ENCODE assay signal across 8 cellular contexts in the genomic region with DNA sequence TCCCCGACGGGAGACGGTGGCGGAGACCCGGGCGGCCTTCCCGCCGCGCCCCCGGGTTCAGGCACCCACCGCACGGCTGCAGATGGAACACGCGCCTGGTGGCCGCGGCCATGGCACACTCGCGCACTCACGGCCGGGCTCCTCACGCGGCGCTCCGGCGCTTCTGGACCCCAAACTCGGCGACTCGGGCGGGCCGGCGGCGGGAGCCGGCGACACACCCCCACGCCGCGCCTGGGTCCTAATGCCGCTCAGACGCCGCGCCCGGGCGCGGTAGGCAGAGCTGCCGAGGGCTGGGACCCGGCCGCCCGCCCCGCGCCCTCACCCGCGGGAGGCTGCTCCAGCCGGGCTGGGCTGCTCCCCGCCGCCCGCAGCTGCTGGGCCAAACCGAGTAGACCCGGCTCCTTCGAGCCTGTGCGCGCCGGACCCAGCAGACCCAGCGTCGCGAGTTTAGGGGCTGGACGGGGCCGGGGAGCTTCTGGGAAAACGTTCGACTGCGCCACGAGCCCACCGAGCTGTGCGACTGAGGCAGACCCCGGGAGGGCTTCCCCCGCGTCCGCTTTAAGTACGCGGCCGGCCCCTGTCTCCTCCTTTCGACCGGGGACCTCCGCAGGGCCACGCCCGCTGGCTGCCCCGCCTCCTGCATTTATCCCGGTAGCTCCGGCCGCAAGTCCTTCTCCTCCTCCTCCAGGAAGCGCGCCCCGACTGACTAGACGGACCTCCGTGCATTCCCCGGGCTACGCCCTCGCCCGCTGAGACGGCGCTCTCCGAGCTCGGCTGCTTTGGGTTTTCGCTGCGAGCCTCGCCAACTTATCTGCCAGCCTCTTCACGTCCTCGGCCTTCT. TPM values are rescaled to one million over a fixed set of nuclear protein-coding genes. Genes with fewer than 3 reads are reported as not detected.
DNase-seq lines count a peak whose midpoint lies in the region; ATAC-seq and TF ChIP-seq lines count a peak whose summit lies in the region.

A gene (minus strand): TSS at position 165 of the 841 bp plus-strand sequence. CDS start 53 bp downstream, at position 112.

- H3K27me3 Mint-ChIP-seq in IgD-negative memory B cell = peaks cover 32% of the 10 kb centered on the region

- TF ChIP-seq CTCF in 22Rv1 (IDR thresholded peaks at IDR 0.05) = no peak
- TF ChIP-seq CTCF in GM12864 (IDR thresholded peaks at IDR 0.05; ENCODE audit: low read depth, low read length, missing control alignments) = no peak

- H3K4me3 Mint-ChIP-seq in IgD-negative memory B cell = peak within 1 kb of the TSS; percentile 85 to 97 (median 94)
- H3K4me3 Mint-ChIP-seq in stimulated activated effector memory CD8-positive, alpha-beta T cell treated with anti-CD3 and anti-CD28 coated beads, Interleukin-12 subunit alpha, Interleukin-12 subunit beta, amount 100 ng/mL, for 72 hours = peak within 1 kb of the TSS; percentile 87

- DNase-seq in GM12864 (ENCODE audit: low read depth) (no peak), SW480 (ENCODE audit: low spot score) (peak; percentile 84), cerebellum (ENCODE audit: low spot score) (peak; percentile 31), kidney glomerular epithelial cell (lab: John Stamatoyannopoulos, UW) (peak; percentile 45)
- DNase-seq in stimulated activated effector memory CD8-positive, alpha-beta T cell treated with anti-CD3 and anti-CD28 coated beads, Interleukin-12 subunit alpha, Interleukin-12 subunit beta, amount 100 ng/mL, for 72 hours (ENCODE audit: low spot score in 2 of 2) = peak; percentile 36 to 60

- no peaks in the 10 kb centered on the region for H3K9me3 Mint-ChIP-seq in IgD-negative memory B cell
- no peaks in the 10 kb centered on the region for H3K9me3 Mint-ChIP-seq in stimulated activated effector memory CD8-positive, alpha-beta T cell treated with anti-CD3 and anti-CD28 coated beads, Interleukin-12 subunit alpha, Interleukin-12 subunit beta, amount 100 ng/mL, for 72 hours

- H3K36me3 Mint-ChIP-seq in IgD-negative memory B cell = no peaks in the 10 kb centered on the region
- H3K36me3 Mint-ChIP-seq in stimulated activated effector memory CD8-positive, alpha-beta T cell treated with anti-CD3 and anti-CD28 coated beads, Interleukin-12 subunit alpha, Interleukin-12 subunit beta, amount 100 ng/mL, for 72 hours = no peaks in the 10 kb centered on the region

- peak within 1 kb of the TSS; percentile 57 for H3K4me3 ChIP-seq in GM12864 (ENCODE audit: low read depth, low read length)

- peaks cover 6 to 8% (median 8%) of the 10 kb centered on the region in 3 donors for H3K4me1 Mint-ChIP-seq in IgD-negative memory B cell
- H3K4me1 Mint-ChIP-seq in stimulated activated effector memory CD8-positive, alpha-beta T cell treated with anti-CD3 and anti-CD28 coated beads, Interleukin-12 subunit alpha, Interleukin-12 subunit beta, amount 100 ng/mL, for 72 hours = peaks cover 20% of the 10 kb centered on the region

- peak within 1 kb of the TSS in 2 of 3 donors; percentile 53 to 93 for H3K27ac Mint-ChIP-seq in IgD-negative memory B cell
- H3K27ac Mint-ChIP-seq in stimulated activated effector memory CD8-positive, alpha-beta T cell treated with anti-CD3 and anti-CD28 coated beads, Interleukin-12 subunit alpha, Interleukin-12 subunit beta, amount 100 ng/mL, for 72 hours = no peak within 1 kb of the TSS

- H3K27ac ChIP-seq in 22Rv1 = peak within 1 kb of the TSS; percentile 49

- ATAC-seq in stimulated activated effector memory CD8-positive, alpha-beta T cell treated with anti-CD3 and anti-CD28 coated beads, Interleukin-12 subunit alpha, Interleukin-12 subunit beta, amount 100 ng/mL, for 72 hours = peak; percentile 70
- no peak for ATAC-seq in HG03095 (IDR thresholded peaks at IDR 0.05; ENCODE audit: unreplicated experiment)

RNA-seq across cellular contexts. Expression of the gene that starts here (rescaled TPM):
- polyA plus RNA-seq in IgD-negative memory B cell = not detected
- total RNA-seq in cerebellum = 0.36 TPM

Comparison
In these comparisons a context has a peak if more than half of its experiments do, and no peak if none do; other contexts are left out.
1. Peak in DNase-seq in cerebellum; RNA of the gene not detected or under 1 TPM.